ENCODE assay signal across 18 cellular contexts in genomic region chr12:129762436-129762835, GRCh38.
"Had no signal": no experiment of that assay in that cellular context is flagged by ENCODE, and none has a peak within 500 bp of the region (broad histone marks: within the 10 kb centered on the region; RNA-seq: fewer than 3 reads in every experiment).

No MANE protein-coding gene starts in this region.

- DNase-seq: activated CD4-positive, alpha-beta T cell treated with anti-CD3 and anti-CD28 coated beads for 1 hour; activated CD4-positive, alpha-beta T cell treated with anti-CD3 and anti-CD28 coated beads, Interleukin-2, amount 10 ng/mL, durations not matched to agents 7 days and 5 days; activated CD8-positive, alpha-beta T cell treated with anti-CD3 and anti-CD28 coated beads for 36 hours; activated effector memory CD4-positive, alpha-beta T cell treated with Interleukin-2 at 50 U/mL for 16 hours; activated naive CD4-positive, alpha-beta T cell treated with Interleukin-2 at 50 U/mL for 16 hours; esophagus squamous epithelium; foreskin melanocyte; heart right ventricle; left ventricle myocardium superior; mucosa of descending colon; stimulated activated CD4-positive, alpha-beta T cell treated with anti-CD3 and anti-CD28 coated beads, Interleukin-1b, Interleukin-23, amount 100 ng/mL, for 48 hours; stimulated activated CD4-positive, alpha-beta T cell treated with anti-CD3 and anti-CD28 coated beads, Interleukin-4, amount 100 ng/mL, for 4 hours; stimulated activated CD8-positive, alpha-beta memory T cell treated with anti-CD3 and anti-CD28 coated beads, Interleukin-4, amount 100 ng/mL, for 48 hours; stomach; upper lobe of right lung had no signal

- H3K4me3 ChIP-seq: esophagus squamous epithelium, heart right ventricle, mucosa of descending colon, smooth muscle cell, stomach, thyroid gland, upper lobe of right lung had no signal

- FAIRE-seq: bronchial epithelial cell had no signal
